ENCODE assay signal across 1 cellular context in genomic region chr3:34567266-34567665, GRCh38.
TF ChIP-seq lines count a peak whose summit lies in the region.

No MANE protein-coding gene starts in this region.

TF ChIP-seq in GM23338, 12 proteins besides CTCF, POLR2A, EP300 and RAD21 (continued from another document):
- TF ChIP-seq, protein P1, sequence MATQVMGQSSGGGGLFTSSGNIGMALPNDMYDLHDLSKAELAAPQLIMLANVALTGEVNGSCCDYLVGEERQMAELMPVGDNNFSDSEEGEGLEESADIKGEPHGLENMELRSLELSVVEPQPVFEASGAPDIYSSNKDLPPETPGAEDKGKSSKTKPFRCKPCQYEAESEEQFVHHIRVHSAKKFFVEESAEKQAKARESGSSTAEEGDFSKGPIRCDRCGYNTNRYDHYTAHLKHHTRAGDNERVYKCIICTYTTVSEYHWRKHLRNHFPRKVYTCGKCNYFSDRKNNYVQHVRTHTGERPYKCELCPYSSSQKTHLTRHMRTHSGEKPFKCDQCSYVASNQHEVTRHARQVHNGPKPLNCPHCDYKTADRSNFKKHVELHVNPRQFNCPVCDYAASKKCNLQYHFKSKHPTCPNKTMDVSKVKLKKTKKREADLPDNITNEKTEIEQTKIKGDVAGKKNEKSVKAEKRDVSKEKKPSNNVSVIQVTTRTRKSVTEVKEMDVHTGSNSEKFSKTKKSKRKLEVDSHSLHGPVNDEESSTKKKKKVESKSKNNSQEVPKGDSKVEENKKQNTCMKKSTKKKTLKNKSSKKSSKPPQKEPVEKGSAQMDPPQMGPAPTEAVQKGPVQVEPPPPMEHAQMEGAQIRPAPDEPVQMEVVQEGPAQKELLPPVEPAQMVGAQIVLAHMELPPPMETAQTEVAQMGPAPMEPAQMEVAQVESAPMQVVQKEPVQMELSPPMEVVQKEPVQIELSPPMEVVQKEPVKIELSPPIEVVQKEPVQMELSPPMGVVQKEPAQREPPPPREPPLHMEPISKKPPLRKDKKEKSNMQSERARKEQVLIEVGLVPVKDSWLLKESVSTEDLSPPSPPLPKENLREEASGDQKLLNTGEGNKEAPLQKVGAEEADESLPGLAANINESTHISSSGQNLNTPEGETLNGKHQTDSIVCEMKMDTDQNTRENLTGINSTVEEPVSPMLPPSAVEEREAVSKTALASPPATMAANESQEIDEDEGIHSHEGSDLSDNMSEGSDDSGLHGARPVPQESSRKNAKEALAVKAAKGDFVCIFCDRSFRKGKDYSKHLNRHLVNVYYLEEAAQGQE (IDR thresholded peaks at IDR 0.05; ENCODE audit: unreplicated experiment): no peak
- TF ChIP-seq ZNF331 (CRISPR knock-in tag; IDR thresholded peaks at IDR 0.05; ENCODE audit: low read depth): no peak
TF ChIP-seq in GM23338: peak in this region for 0.
